Comparison of ENCODE assay signal across 34 cellular contexts in the genomic region with DNA sequence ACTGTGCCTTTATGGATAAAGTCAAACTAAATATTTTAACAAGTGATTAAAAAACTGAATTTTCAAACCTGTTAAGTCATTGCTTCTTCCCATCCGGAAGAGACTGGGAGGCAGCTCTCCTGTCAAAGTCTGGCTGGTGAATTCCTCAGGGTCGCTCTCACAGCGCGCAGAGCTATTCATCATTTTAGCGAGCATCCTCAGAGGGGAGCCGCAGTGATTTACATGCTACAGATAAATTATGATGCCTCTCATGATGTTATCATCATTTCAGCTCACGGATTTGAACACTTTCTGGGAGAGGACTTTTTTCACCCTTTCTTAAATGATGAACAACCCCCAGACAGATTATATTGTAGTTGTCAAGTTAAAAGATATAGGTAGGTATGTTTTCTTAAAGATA.
"Had no signal": no experiment of that assay in that cellular context is flagged by ENCODE, and none has a peak within 500 bp of the region (broad histone marks: within the 10 kb centered on the region; RNA-seq: fewer than 3 reads in every experiment).

No MANE protein-coding gene starts in this region.

- H3K4me1 ChIP-seq: gastrocnemius medialis, suprapubic skin, tibial artery had no signal

- H3K36me3 Mint-ChIP-seq: activated CD4-positive, alpha-beta memory T cell treated with anti-CD3 and anti-CD28 coated beads for 36 hours; activated naive CD4-positive, alpha-beta T cell treated with anti-CD3 and anti-CD28 coated beads, Interleukin-2, amount 10 ng/mL, durations not matched to agents 7 days and 5 days; activated naive CD8-positive, alpha-beta T cell treated with anti-CD3 and anti-CD28 coated beads, Interleukin-2, amount 10 ng/mL, durations not matched to agents 7 days and 5 days had no signal

- H3K9me3 Mint-ChIP-seq: activated CD4-positive, alpha-beta memory T cell treated with anti-CD3 and anti-CD28 coated beads for 36 hours; activated CD4-positive, alpha-beta T cell treated with anti-CD3 and anti-CD28 coated beads, Interleukin-2, amount 10 ng/mL, durations not matched to agents 24 days and 14 days; activated naive CD4-positive, alpha-beta T cell treated with anti-CD3 and anti-CD28 coated beads, Interleukin-2, amount 10 ng/mL, durations not matched to agents 7 days and 5 days; activated naive CD8-positive, alpha-beta T cell treated with anti-CD3 and anti-CD28 coated beads, Interleukin-2, amount 10 ng/mL, durations not matched to agents 7 days and 5 days; activated T-helper 1 cell treated with anti-CD3 and anti-CD28 coated beads, Interleukin-12 subunit alpha, Interleukin-12 subunit beta, Interleukin-2, Interleukin-4 antibody, amounts not matched to agents 30 ng/mL and 10 ng/mL and 1 ng/mL, durations not matched to agents 14 hours and 24 hours and 36 hours had no signal

- DNase-seq: activated CD4-positive, alpha-beta memory T cell treated with anti-CD3 and anti-CD28 coated beads for 36 hours; activated CD4-positive, alpha-beta T cell treated with anti-CD3 and anti-CD28 coated beads, Interleukin-2, amount 10 ng/mL, durations not matched to agents 24 days and 14 days; activated CD4-positive, CD25-positive, alpha-beta regulatory T cell treated with anti-CD3 and anti-CD28 coated beads, Interleukin-2, amount 50 U/mL, for 72 hours; activated CD8-positive, alpha-beta memory T cell treated with anti-CD3 and anti-CD28 coated beads, Interleukin-2, amount 50 U/mL, for 4 hours; activated gamma-delta T cell; activated naive CD4-positive, alpha-beta T cell treated with anti-CD3 and anti-CD28 coated beads, Interleukin-2, amount 10 ng/mL, durations not matched to agents 7 days and 5 days; activated naive CD8-positive, alpha-beta T cell treated with anti-CD3 and anti-CD28 coated beads, Interleukin-2, amount 10 ng/mL, durations not matched to agents 7 days and 5 days; activated T-cell treated with anti-CD3 and anti-CD28 coated beads, Interleukin-2, amount 50 U/mL, for 1 hour; amniotic stem cell; brain microvascular endothelial cell; dorsolateral prefrontal cortex; effector memory CD4-positive, alpha-beta T cell; gastrocnemius medialis; glutamatergic neuron; islet precursor cell; left ventricle myocardium superior; mammary epithelial cell; naive thymus-derived CD4-positive, alpha-beta T cell; ovary; retina; sigmoid colon; small intestine; stimulated activated CD4-positive, alpha-beta T cell treated with anti-CD3 and anti-CD28 coated beads, Interleukin-1b, Interleukin-23, amount 100 ng/mL, for 48 hours; stimulated activated CD4-positive, alpha-beta T cell treated with anti-CD3 and anti-CD28 coated beads, Interleukin-4, amount 100 ng/mL, for 4 hours; stimulated activated naive CD4-positive, alpha-beta T cell; T-helper 17 cell; T1000; tibial artery; WERI-Rb-1 had no signal

- H3K4me1 Mint-ChIP-seq: activated CD4-positive, alpha-beta T cell treated with anti-CD3 and anti-CD28 coated beads, Interleukin-2, amount 10 ng/mL, durations not matched to agents 24 days and 14 days; activated naive CD4-positive, alpha-beta T cell treated with anti-CD3 and anti-CD28 coated beads, Interleukin-2, amount 10 ng/mL, durations not matched to agents 7 days and 5 days; activated naive CD8-positive, alpha-beta T cell treated with anti-CD3 and anti-CD28 coated beads, Interleukin-2, amount 10 ng/mL, durations not matched to agents 7 days and 5 days; naive thymus-derived CD4-positive, alpha-beta T cell; T-helper 17 cell had no signal

- H3K4me3 Mint-ChIP-seq: activated CD4-positive, alpha-beta memory T cell treated with anti-CD3 and anti-CD28 coated beads for 36 hours; activated CD4-positive, alpha-beta T cell treated with anti-CD3 and anti-CD28 coated beads, Interleukin-2, amount 10 ng/mL, durations not matched to agents 24 days and 14 days; activated naive CD4-positive, alpha-beta T cell treated with anti-CD3 and anti-CD28 coated beads, Interleukin-2, amount 10 ng/mL, durations not matched to agents 7 days and 5 days; activated naive CD8-positive, alpha-beta T cell treated with anti-CD3 and anti-CD28 coated beads, Interleukin-2, amount 10 ng/mL, durations not matched to agents 7 days and 5 days; activated T-helper 1 cell treated with anti-CD3 and anti-CD28 coated beads, Interleukin-12 subunit alpha, Interleukin-12 subunit beta, Interleukin-2, Interleukin-4 antibody, amounts not matched to agents 30 ng/mL and 10 ng/mL and 1 ng/mL, durations not matched to agents 14 hours and 24 hours and 36 hours; naive thymus-derived CD4-positive, alpha-beta T cell; T-helper 17 cell had no signal

- H3K27me3 Mint-ChIP-seq: activated naive CD4-positive, alpha-beta T cell treated with anti-CD3 and anti-CD28 coated beads, Interleukin-2, amount 10 ng/mL, durations not matched to agents 7 days and 5 days had no signal

- H3K27me3 ChIP-seq: brain microvascular endothelial cell, hepatocyte, ovary, sigmoid colon had no signal

- H2AFZ ChIP-seq: hepatocyte had no signal

- H3K9me3 ChIP-seq: gastrocnemius medialis, ovary, sigmoid colon, suprapubic skin, tibial artery had no signal

- H3K27ac ChIP-seq: brain microvascular endothelial cell, coronary artery, dorsolateral prefrontal cortex, gastrocnemius medialis, hepatocyte, ovary, suprapubic skin, tibial artery, WERI-Rb-1 had no signal

- H3K4me3 ChIP-seq: coronary artery, dorsolateral prefrontal cortex, gastrocnemius medialis, hepatocyte, ovary, sigmoid colon, suprapubic skin, tibial artery had no signal

- H3K4me2 ChIP-seq: hepatocyte had no signal

- H3K36me3 ChIP-seq: brain microvascular endothelial cell, gastrocnemius medialis, ovary, sigmoid colon, suprapubic skin, tibial artery, WERI-Rb-1 had no signal

- H3K27ac Mint-ChIP-seq: activated CD4-positive, alpha-beta memory T cell treated with anti-CD3 and anti-CD28 coated beads for 36 hours; activated CD4-positive, alpha-beta T cell treated with anti-CD3 and anti-CD28 coated beads, Interleukin-2, amount 10 ng/mL, durations not matched to agents 24 days and 14 days; activated naive CD4-positive, alpha-beta T cell treated with anti-CD3 and anti-CD28 coated beads, Interleukin-2, amount 10 ng/mL, durations not matched to agents 7 days and 5 days; activated naive CD8-positive, alpha-beta T cell treated with anti-CD3 and anti-CD28 coated beads, Interleukin-2, amount 10 ng/mL, durations not matched to agents 7 days and 5 days; activated T-helper 1 cell treated with anti-CD3 and anti-CD28 coated beads, Interleukin-12 subunit alpha, Interleukin-12 subunit beta, Interleukin-2, Interleukin-4 antibody, amounts not matched to agents 30 ng/mL and 10 ng/mL and 1 ng/mL, durations not matched to agents 14 hours and 24 hours and 36 hours; naive thymus-derived CD4-positive, alpha-beta T cell; progenitor cell of endocrine pancreas; T-helper 17 cell had no signal

- H3K79me2 ChIP-seq: hepatocyte had no signal
